In genomic region chr10:28411648-28412047, GRCh38 we compare ENCODE assay signal across 10 cellular contexts.
A peak's percentile ranks its signal among the peaks of the same experiment; 100 is the strongest.
DNase-seq lines count a peak whose midpoint lies in the region; TF ChIP-seq lines count a peak whose summit lies in the region.
"Had no signal": no experiment of that assay in that cellular context is flagged by ENCODE, and none has a peak within 500 bp of the region (broad histone marks: within the 10 kb centered on the region; RNA-seq: fewer than 3 reads in every experiment).

No MANE protein-coding gene starts in this region.

- no peak overlapping the region for H3K9ac ChIP-seq in GM23248

- H3F3A ChIP-seq in GM23248 (ENCODE audit: insufficient read depth): no peaks in the 10 kb centered on the region

- no peak overlapping the region for H2AFZ ChIP-seq in GM23248

- no peaks in the 10 kb centered on the region for H3K79me2 ChIP-seq in GM23248 (ENCODE audit: insufficient read depth)

- H3K36me3 ChIP-seq in GM23248 (ENCODE audit: low read depth): no peaks in the 10 kb centered on the region

- peak; percentile 52 for DNase-seq in activated CD4-positive, alpha-beta T cell treated with anti-CD3 and anti-CD28 coated beads for 48 hours
- DNase-seq in activated CD4-positive, alpha-beta T cell treated with anti-CD3 and anti-CD28 coated beads, Interleukin-2, amount 50 U/mL, for 1 hour: no peak
- DNase-seq in GM23248 (peak; percentile 37), NCI-H187 (lab: John Stamatoyannopoulos, UW) (no peak), HT-29 (ENCODE audit: low spot score) (no peak), ACHN (no peak)
- DNase-seq in stimulated activated CD8-positive, alpha-beta memory T cell treated with anti-CD3 and anti-CD28 coated beads, Interleukin-15, amount 100 ng/mL, for 48 hours (ENCODE audit: low read depth in 2 of 2): peak; percentile 11 to 15
- DNase-seq: MM.1S, T-helper 9 cell had no signal

- no peaks in the 10 kb centered on the region for H4K20me1 ChIP-seq in GM23248 (ENCODE audit: insufficient read depth)

- TF ChIP-seq CTCF in VCaP (conservative IDR thresholded peaks at IDR 0.05): no peak

- no peak overlapping the region for H3K4me2 ChIP-seq in GM23248 (ENCODE audit: unreplicated experiment)

- H3K27ac ChIP-seq in GM23248 (no peak overlapping the region), VCaP (peak overlapping the region; percentile 86)

- in situ Hi-C loops in GM23248 (cut with MboI): no loop called here
- in situ Hi-C loops in ACHN (cut with HindIII; ENCODE audit: low pct_ligation_motif_present, low pct_unique_long_range_greater_than_20kb, low sequenced_read_pairs): no loop called here

- no peaks in the 10 kb centered on the region for H3K4me1 ChIP-seq in GM23248 (ENCODE audit: insufficient read depth)

- H3K9me3 ChIP-seq in GM23248 (ENCODE audit: low read depth): no peaks in the 10 kb centered on the region

- no peak overlapping the region for H3K4me3 ChIP-seq in GM23248

- 41% methylated on average over 4 of the region's 4 CpGs for WGBS in GM23248 (ENCODE audit: low coverage in 1 of 2, low lambda C conversion rate in 2 of 2, missing lambda C conversion rate in 2 of 2), 2 experiments

- H3K9me2 ChIP-seq in GM23248 (ENCODE audit: insufficient read depth): no peaks in the 10 kb centered on the region

- H3K27me3 ChIP-seq in GM23248 (replicated peaks; ENCODE audit: insufficient read depth): peaks cover 12% of the 10 kb centered on the region; the same call in 1 of the 2 replicates

Comparison
In these comparisons a context has a peak if more than half of its experiments do, and no peak if none do; other contexts are left out.
1. DNase-seq: peak in activated CD4-positive, alpha-beta T cell treated with anti-CD3 and anti-CD28 coated beads for 48 hours (single experiment), GM23248 (single experiment) and stimulated activated CD8-positive, alpha-beta memory T cell treated with anti-CD3 and anti-CD28 coated beads, Interleukin-15, amount 100 ng/mL, for 48 hours (2 of 2); none in activated CD4-positive, alpha-beta T cell treated with anti-CD3 and anti-CD28 coated beads, Interleukin-2, amount 50 U/mL, for 1 hour (single experiment), NCI-H187 (0 of 2), HT-29 (single experiment) and ACHN (single experiment).